Comparison of ENCODE assay signal across 14 cellular contexts in genomic region chr4:71456841-71457240, GRCh38.
DNase-seq lines count a peak whose midpoint lies in the region; ATAC-seq, FAIRE-seq and TF ChIP-seq lines count a peak whose summit lies in the region.
"Had no signal": no experiment of that assay in that cellular context is flagged by ENCODE, and none has a peak within 500 bp of the region (broad histone marks: within the 10 kb centered on the region; RNA-seq: fewer than 3 reads in every experiment).

No MANE protein-coding gene starts in this region.

- TF ChIP-seq CTCF in mammary epithelial cell (conservative IDR thresholded peaks at IDR 0.05 in 1 of 2, IDR thresholded peaks at IDR 0.05 in 1 of 2; ENCODE audit: extremely low read depth in 1 of 2, insufficient read depth in 1 of 2, low read depth in 1 of 2, low read length in 2 of 2) (no peak), keratinocyte (optimal IDR thresholded peaks at IDR 0.05 in 1 of 3, IDR thresholded peaks at IDR 0.05 in 1 of 3, conservative IDR thresholded peaks at IDR 0.05 in 1 of 3; ENCODE audit: extremely low read depth in 1 of 3, insufficient read depth in 2 of 3, low read length in 3 of 3) (no peak)

- CTCF ChIA-PET in mammary epithelial cell (lab: Charles Lee; ENCODE audit: low non-redundant PET): no interaction called here

- H3K36me3 ChIP-seq in mammary epithelial cell (ENCODE audit: insufficient read depth, low read length) (no peaks in the 10 kb centered on the region), keratinocyte (ENCODE audit: control insufficient read depth in 2 of 2, extremely low read depth in 1 of 2, insufficient read depth in 2 of 2, low read length in 2 of 2) (no peaks in the 10 kb centered on the region)

- DNase-seq in NCI-H510A treated with DMSO at 0.1 percent for 48 hours (lab: John Stamatoyannopoulos, UW) (peak; percentile 46), NCI-H510A (lab: John Stamatoyannopoulos, UW) (no peak), mammary epithelial cell (peak; percentile 60), keratinocyte (ENCODE audit: low read depth, low spot score) (peak; percentile 5), NK-92 (lab: John Stamatoyannopoulos, UW; ENCODE audit: unreplicated experiment) (no peak), erythroblast (lab: John Stamatoyannopoulos, UW) (no peak)
- DNase-seq in central memory CD4-positive, alpha-beta T cell: no peak
- DNase-seq: activated B cell treated with CpG ODN at 0.5 μM for 24 hours; NCI-H526; stimulated activated naive CD8-positive, alpha-beta T cell treated with anti-CD3 and anti-CD28 coated beads, Interleukin-15, amount 100 ng/mL, for 72 hours had no signal

- H3K9ac ChIP-seq in mammary epithelial cell (ENCODE audit: insufficient read depth, low read length) (no peak overlapping the region), keratinocyte (ENCODE audit: control insufficient read depth, extremely low read depth, insufficient read depth, low read length) (no peak overlapping the region)

- TF ChIP-seq POLR2A in erythroblast (IDR thresholded peaks at IDR 0.05; ENCODE audit: low read length): no peak

- H3K4me2 ChIP-seq in mammary epithelial cell (ENCODE audit: insufficient read depth, low read depth, low read length): no peak overlapping the region
- H3K4me2 ChIP-seq in keratinocyte (ENCODE audit: control insufficient read depth, extremely low read depth, insufficient read depth, low read depth, low read length): no peak overlapping the region

- dilution Hi-C loops in mammary epithelial cell (cut with HindIII; ENCODE audit: low sequenced_read_pairs) (no loop called here), keratinocyte (cut with MboI; ENCODE audit: extremely low pct_ligation_motif_present, low sequenced_read_pairs) (no loop called here)

- H3K79me2 ChIP-seq in mammary epithelial cell (ENCODE audit: insufficient read depth, low read length): no peaks in the 10 kb centered on the region
- H3K79me2 ChIP-seq in keratinocyte (ENCODE audit: control insufficient read depth, insufficient read depth, low read length): no peaks in the 10 kb centered on the region

- H3K4me1 ChIP-seq in mammary epithelial cell (ENCODE audit: insufficient read depth, low read length) (no peaks in the 10 kb centered on the region), keratinocyte (ENCODE audit: control insufficient read depth, extremely low read depth, insufficient read depth, low read length) (no peaks in the 10 kb centered on the region)

- H3K27ac ChIP-seq in mammary epithelial cell (ENCODE audit: insufficient read depth, low read depth, low read length) (no peak overlapping the region), keratinocyte (ENCODE audit: control insufficient read depth, insufficient read depth, low read length) (no peak overlapping the region)
- H3K27ac ChIP-seq: HL-60, skin epidermis had no signal

- H4K20me1 ChIP-seq in mammary epithelial cell (ENCODE audit: insufficient read depth, low read length) (no peaks in the 10 kb centered on the region), keratinocyte (ENCODE audit: control insufficient read depth, extremely low read depth, insufficient read depth, low read length) (no peaks in the 10 kb centered on the region)

- no peak for FAIRE-seq in keratinocyte (lab: Jason Lieb, UNC)
- FAIRE-seq: A204.1 had no signal

- H3K9me3 ChIP-seq in mammary epithelial cell (replicated peaks; ENCODE audit: insufficient read depth, low read length): no peaks in the 10 kb centered on the region
- H3K9me3 ChIP-seq in keratinocyte (ENCODE audit: control insufficient read depth, low read depth, low read length): no peaks in the 10 kb centered on the region

- 0% methylated on average over 1 of the region's 1 CpG for WGBS in mammary epithelial cell (ENCODE audit: low coverage, missing lambda C conversion rate)

- H3K4me3 ChIP-seq in mammary epithelial cell (replicated peaks in 1 of 3; ENCODE audit: insufficient read depth in 1 of 3, low read depth in 2 of 3, low read length in 3 of 3) (no peak overlapping the region), keratinocyte (ENCODE audit: control insufficient read depth in 2 of 3, extremely low read depth in 1 of 3, insufficient read depth in 2 of 3, low read depth in 1 of 3, low read length in 3 of 3) (no peak overlapping the region)
- H3K4me3 ChIP-seq: skin epidermis had no signal

- in situ Hi-C loops in mammary epithelial cell (cut with MboI; ENCODE audit: low sequenced_read_pairs in 2 of 2): no loop called here

- H2AFZ ChIP-seq in mammary epithelial cell (ENCODE audit: low read depth, low read length) (no peak overlapping the region), keratinocyte (ENCODE audit: control insufficient read depth, low read length) (no peak overlapping the region)

- no TSS peak for BruUV-seq in mammary epithelial cell (replicated peaks; lab: Mats Ljungman, UMichigan)

- H3K9me1 ChIP-seq in keratinocyte (ENCODE audit: control insufficient read depth, extremely low read depth, insufficient read depth, low read length): no peaks in the 10 kb centered on the region

- intact Hi-C loops in mammary epithelial cell (cut with micrococcal nuclease): no loop called here

- H3K27me3 ChIP-seq in mammary epithelial cell (ENCODE audit: insufficient read depth, low read length): no peaks in the 10 kb centered on the region
- H3K27me3 ChIP-seq in keratinocyte (ENCODE audit: control insufficient read depth, extremely low read depth, insufficient read depth, low read length): no peaks in the 10 kb centered on the region

- ATAC-seq in GM21528 (IDR thresholded peaks at IDR 0.05; ENCODE audit: low FRiP score, unreplicated experiment): no peak
- ATAC-seq: stimulated activated naive CD8-positive, alpha-beta T cell treated with anti-CD3 and anti-CD28 coated beads, Interleukin-15, amount 100 ng/mL, for 72 hours had no signal

Comparison
In these comparisons a context has a peak if more than half of its experiments do, and no peak if none do; other contexts are left out.
1. DNase-seq: peak in NCI-H510A treated with DMSO at 0.1 percent for 48 hours (single experiment), mammary epithelial cell (single experiment) and keratinocyte (single experiment); none in NCI-H510A (single experiment), NK-92 (single experiment), erythroblast (0 of 2) and central memory CD4-positive, alpha-beta T cell (single experiment).